Comparison of ENCODE assay signal across 13 cellular contexts in the genomic region with DNA sequence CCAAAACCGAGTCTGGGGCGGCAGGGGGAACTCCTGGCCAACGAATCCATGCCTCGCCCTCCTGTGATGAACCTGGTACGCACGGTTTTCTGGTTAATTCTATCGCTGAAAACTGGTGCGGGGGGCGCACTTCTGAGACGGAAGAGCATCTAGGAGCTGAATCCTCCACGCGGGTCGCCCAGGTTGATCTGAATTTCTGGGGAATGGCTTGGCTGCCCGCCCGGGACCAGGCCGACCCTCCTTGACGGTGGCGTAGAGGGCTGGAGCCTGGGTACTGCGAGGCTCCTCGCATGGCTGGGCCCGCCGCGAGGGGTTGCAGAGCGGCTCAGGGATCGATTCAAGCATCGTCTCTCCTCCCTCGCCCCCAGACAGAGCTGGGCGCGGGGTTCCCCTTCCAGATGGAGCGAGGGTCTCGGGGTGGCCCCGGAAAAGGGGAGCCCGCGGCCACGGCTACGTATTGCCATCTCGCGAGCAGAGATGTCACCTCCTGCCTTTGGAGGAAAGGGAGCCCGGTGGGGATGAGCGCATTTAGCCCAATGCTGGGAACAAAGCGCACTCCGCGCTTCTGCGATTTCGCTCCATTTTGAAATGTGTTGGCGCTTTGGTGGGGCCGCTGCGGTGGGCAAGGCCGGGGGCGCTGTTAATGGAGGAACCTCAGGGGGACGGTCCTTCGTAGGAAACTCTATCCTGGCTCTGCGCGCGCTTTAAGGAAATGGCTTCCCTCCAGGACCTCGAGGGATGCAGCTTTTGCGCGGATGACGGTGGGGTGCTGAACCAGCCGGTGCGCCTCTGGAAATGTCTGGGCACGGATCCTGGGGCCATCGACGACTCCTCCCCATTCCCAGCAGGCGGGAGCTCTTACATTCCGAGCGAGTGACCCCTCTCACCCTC. TPM values are rescaled to one million over a fixed set of nuclear protein-coding genes. Genes with fewer than 3 reads are reported as not detected.
DNase-seq lines count a peak whose midpoint lies in the region; ATAC-seq and TF ChIP-seq lines count a peak whose summit lies in the region.
"Had no signal": no experiment of that assay in that cellular context is flagged by ENCODE, and none has a peak within 500 bp of the region (broad histone marks: within the 10 kb centered on the region; RNA-seq: fewer than 3 reads in every experiment).

No MANE protein-coding gene starts in this region.

- H3K23ac ChIP-seq in IMR-90 (ENCODE audit: low read depth, low read length), result no peak overlapping the region

- H2BK5ac ChIP-seq in IMR-90 (ENCODE audit: low read depth, low read length, poor library complexity, severe bottlenecking), result no peak overlapping the region

- no peak overlapping the region for H2BK20ac ChIP-seq in IMR-90 (ENCODE audit: low read depth, low read length)

- no peak overlapping the region for H4K91ac ChIP-seq in IMR-90 (ENCODE audit: insufficient read depth, low read depth, low read length)

- H3K9me1 ChIP-seq in IMR-90 (ENCODE audit: insufficient read depth, low read length), result no peaks in the 10 kb centered on the region

- no peak overlapping the region for H3K4ac ChIP-seq in IMR-90 (ENCODE audit: low read depth, low read length)

- in situ Hi-C loops in IMR-90 (cut with MboI; ENCODE audit: low sequenced_read_pairs) (no loop called here), HAP-1 (cut with MboI; ENCODE audit: low sequenced_read_pairs) (no loop called here)

- H3K4me2 ChIP-seq in IMR-90 (ENCODE audit: low read depth, low read length), result no peak overlapping the region

- H4K8ac ChIP-seq in IMR-90 (ENCODE audit: low read depth in 2 of 2, low read length in 2 of 2), result no peak overlapping the region

- no peak overlapping the region for H3K9ac ChIP-seq in IMR-90 (ENCODE audit: low read depth, low read length)

- CTCF ChIA-PET in IMR-90 (lab: Yijun Ruan, JAX), result no interaction called here

- intact Hi-C loops in IMR-90 (cut with micrococcal nuclease), result no loop called here

- peaks cover 6% of the 10 kb centered on the region for H3K9me3 Mint-ChIP-seq in nephron progenitor cell

- no peak overlapping the region for H3K18ac ChIP-seq in IMR-90 (ENCODE audit: low read depth, low read length)

- H3K4me3 ChIP-seq in IMR-90 (ENCODE audit: insufficient read depth, low read depth, low read length) (no peak overlapping the region), ectodermal cell (ENCODE audit: insufficient read depth, low read depth, low read length) (peak overlapping the region; percentile 33), HAP-1 (no peak overlapping the region)

- H3K27me3 Mint-ChIP-seq in nephron progenitor cell (ENCODE audit: low read depth, poor library complexity), result peaks cover 97% of the 10 kb centered on the region

- H3K27ac ChIP-seq in IMR-90 (ENCODE audit: insufficient read depth, low read length), result no peak overlapping the region
- H3K27ac ChIP-seq in ectodermal cell (ENCODE audit: insufficient read depth, low read depth, low read length, poor library complexity, severe bottlenecking), result no peak overlapping the region
- H3K27ac ChIP-seq: 22Rv1 had no signal

- H3K27me3 ChIP-seq in IMR-90 (ENCODE audit: control insufficient read depth, insufficient read depth, low read length), result peaks cover 59% of the 10 kb centered on the region
- peaks cover 97% of the 10 kb centered on the region for H3K27me3 ChIP-seq in ectodermal cell (ENCODE audit: control insufficient read depth, insufficient read depth, low read length, poor library complexity, severe bottlenecking)
- peaks cover 26% of the 10 kb centered on the region for H3K27me3 ChIP-seq in HAP-1 (ENCODE audit: low read depth)

- no peaks in the 10 kb centered on the region for H3K9me3 ChIP-seq in IMR-90 (ENCODE audit: control insufficient read depth, insufficient read depth, low read length)
- no peaks in the 10 kb centered on the region for H3K9me3 ChIP-seq in ectodermal cell (ENCODE audit: control insufficient read depth, low read length)
- H3K9me3 ChIP-seq in HAP-1, result no peaks in the 10 kb centered on the region

- peaks cover 20% of the 10 kb centered on the region for H3K4me1 Mint-ChIP-seq in nephron progenitor cell

- H3K36me3 Mint-ChIP-seq in nephron progenitor cell (ENCODE audit: low read depth), result no peaks in the 10 kb centered on the region

- no peak overlapping the region for H2BK120ac ChIP-seq in IMR-90 (ENCODE audit: low read depth, low read length)

- peaks cover 3% of the 10 kb centered on the region; the same call in 1 of the 2 replicates for H3K4me1 ChIP-seq in IMR-90 (ENCODE audit: control insufficient read depth, insufficient read depth, low read length)
- peaks cover 8% of the 10 kb centered on the region for H3K4me1 ChIP-seq in ectodermal cell (ENCODE audit: control insufficient read depth, insufficient read depth, low read length)
- H3K4me1 ChIP-seq in HAP-1, result peaks cover 4% of the 10 kb centered on the region

- DNase-seq in DMS53 (lab: John Stamatoyannopoulos, UW), result peak; percentile 47
- no peak for DNase-seq in DMS53 treated with DMSO at 0.1 percent for 48 hours (lab: John Stamatoyannopoulos, UW; ENCODE audit: unreplicated experiment)
- no peak for DNase-seq in IMR-90
- DNase-seq in nephron progenitor cell, result peak; percentile 46
- no peak for DNase-seq in NCI-H446 (lab: John Stamatoyannopoulos, UW)
- no peak for DNase-seq in activated effector memory CD4-positive, alpha-beta T cell treated with anti-CD3 and anti-CD28 coated beads, Interleukin-2, amount 50 U/mL, for 16 hours
- DNase-seq in HAP-1 (ENCODE audit: low spot score in 2 of 2), result no peak
- DNase-seq: NCI-H1694 had no signal

- no peak for TF ChIP-seq CTCF in IMR-90 (conservative IDR thresholded peaks at IDR 0.05; ENCODE audit: low read depth, low read length)
- no peak for TF ChIP-seq CTCF in nephron progenitor cell (IDR thresholded peaks at IDR 0.05)

- H2BK15ac ChIP-seq in IMR-90 (ENCODE audit: low read depth, low read length), result no peak overlapping the region

- POLR2A ChIA-PET in IMR-90 (lab: Charles Lee; ENCODE audit: unreplicated experiment), result no interaction called here

- 3% methylated on average over 35 of the region's 67 CpGs; no CpG with 5 or more reads in 1 of the 2 experiments for WGBS in IMR-90 (ENCODE audit: extremely low coverage in 2 of 2, insufficient read length in 1 of 2), 2 experiments
- WGBS in ectodermal cell, 2 experiments, result 3% methylated on average over 67 of the region's 67 CpGs

- dilution Hi-C loops in IMR-90 (cut with HindIII; ENCODE audit: low sequenced_read_pairs, unreplicated experiment), result no loop called here

- H3K14ac ChIP-seq in IMR-90 (replicated peaks; ENCODE audit: low read depth, low read length), result no peak overlapping the region

- ATAC-seq in IMR-90 (ENCODE audit: low read depth), result no peak
- ATAC-seq: Right ventricle myocardium inferior had no signal

- H2AK5ac ChIP-seq in IMR-90 (ENCODE audit: low read depth, low read length), result no peak overlapping the region

- no peaks in the 10 kb centered on the region for H4K20me1 ChIP-seq in IMR-90 (ENCODE audit: insufficient read depth, low read length)

- H4K5ac ChIP-seq in IMR-90 (ENCODE audit: low read depth, low read length), result no peak overlapping the region

- peak overlapping the region; percentile 60 for H3K4me3 Mint-ChIP-seq in nephron progenitor cell

- TF ChIP-seq RAD21 in IMR-90 (IDR thresholded peaks at IDR 0.05; ENCODE audit: low read length), result no peak

- H3K79me1 ChIP-seq in IMR-90 (ENCODE audit: low read depth in 1 of 2, low read length in 2 of 2), result no peaks in the 10 kb centered on the region

- H3K56ac ChIP-seq in IMR-90 (ENCODE audit: extremely low read depth, insufficient read depth, low read length), result no peak overlapping the region

- H3K36me3 ChIP-seq in IMR-90 (ENCODE audit: control insufficient read depth, insufficient read depth, low read length) (no peaks in the 10 kb centered on the region), ectodermal cell (ENCODE audit: control insufficient read depth, insufficient read depth, low read length) (no peaks in the 10 kb centered on the region), HAP-1 (replicated peaks) (no peaks in the 10 kb centered on the region)

- TF ChIP-seq POLR2A in IMR-90 (IDR thresholded peaks at IDR 0.05; ENCODE audit: low read depth, low read length), result no peak

- H3K27ac Mint-ChIP-seq in nephron progenitor cell, result no peak overlapping the region

- peak overlapping the region; percentile 52 for H2AFZ ChIP-seq in IMR-90 (replicated peaks; ENCODE audit: low read length, poor library complexity)

- H2AK9ac ChIP-seq in IMR-90 (replicated peaks; ENCODE audit: low read depth, low read length, poor library complexity), result no peak overlapping the region

- no TSS peak for BruUV-seq in IMR-90 (replicated peaks; lab: Mats Ljungman, UMichigan)

TF ChIP-seq in IMR-90, 13 proteins besides CTCF, POLR2A, EP300 and RAD21 (continues in another document):
- TF ChIP-seq CHD1 (IDR thresholded peaks at IDR 0.05; ENCODE audit: low read depth, low read length) (no peak), RFX5 (IDR thresholded peaks at IDR 0.05; ENCODE audit: low read depth, low read length) (no peak), ELK1 (IDR thresholded peaks at IDR 0.05; ENCODE audit: borderline replicate concordance, low read depth, low read length) (no peak), SMC3 (IDR thresholded peaks at IDR 0.05; ENCODE audit: low read depth, low read length) (no peak)

RNA-seq across cellular contexts. Expression of gene MAPT, which starts 2.7 kb away (rescaled TPM):
- total RNA-seq in IMR-90 (2012; rRNA removed), result under 0.01 and 0.18 TPM in 2 replicates
- polyA plus RNA-seq in IMR-90 (2012; rRNA removed), result 0.19 and 0.26 TPM in 2 replicates
- polyA plus RNA-seq in IMR-90 (2012; cell fraction: cytosol; rRNA removed), result 0.12 and 0.14 TPM in 2 replicates
- 0.38 and 0.52 TPM in 2 replicates for polyA plus RNA-seq in IMR-90 (2012; cell fraction: nucleus; rRNA removed; ENCODE audit: low replicate concordance)
- 3.1 TPM for polyA plus RNA-seq in ectodermal cell (2013, experiment 1 of 4)
- 3.2 TPM for polyA plus RNA-seq in ectodermal cell (2013, experiment 2 of 4)
- polyA plus RNA-seq in ectodermal cell (2013, experiment 3 of 4), result 2.3 TPM
- 3.8 TPM for polyA plus RNA-seq in ectodermal cell (2013, experiment 4 of 4)

RNA-seq across cellular contexts. Expression of gene SPPL2C, which starts 52.4 kb away (rescaled TPM):
- not detected in 2 replicates for total RNA-seq in IMR-90 (2012; rRNA removed)
- not detected in 2 replicates for polyA plus RNA-seq in IMR-90 (2012; rRNA removed)
- not detected in 2 replicates for polyA plus RNA-seq in IMR-90 (2012; cell fraction: cytosol; rRNA removed)
- not detected in 2 replicates for polyA plus RNA-seq in IMR-90 (2012; cell fraction: nucleus; rRNA removed; ENCODE audit: low replicate concordance)
- not detected for polyA plus RNA-seq in ectodermal cell (2013, experiment 1 of 4)
- not detected for polyA plus RNA-seq in ectodermal cell (2013, experiment 2 of 4)
- not detected for polyA plus RNA-seq in ectodermal cell (2013, experiment 3 of 4)
- not detected for polyA plus RNA-seq in ectodermal cell (2013, experiment 4 of 4)
- total RNA-seq: fibroblast of lung, lung microvascular endothelial cell, Right ventricle myocardium inferior had no signal
- polyA plus RNA-seq: fibroblast of lung had no signal

Comparison
In these comparisons a context has a peak if more than half of its experiments do, and no peak if none do; other contexts are left out.
1. DNase-seq: peak in DMS53 (single experiment) and nephron progenitor cell (single experiment); none in DMS53 treated with DMSO at 0.1 percent for 48 hours (single experiment), IMR-90 (single experiment), NCI-H446 (0 of 2), activated effector memory CD4-positive, alpha-beta T cell treated with anti-CD3 and anti-CD28 coated beads, Interleukin-2, amount 50 U/mL, for 16 hours (single experiment) and HAP-1 (0 of 2).